11 cellular contexts compared by ENCODE assay signal in genomic region chr16:57071840-57072541, GRCh38. TPM values are rescaled to one million over a fixed set of nuclear protein-coding genes. Genes with fewer than 3 reads are reported as not detected.
DNase-seq lines count a peak whose midpoint lies in the region; ATAC-seq and TF ChIP-seq lines count a peak whose summit lies in the region.
"Had no signal": no experiment of that assay in that cellular context is flagged by ENCODE, and none has a peak within 500 bp of the region (broad histone marks: within the 10 kb centered on the region; RNA-seq: fewer than 3 reads in every experiment).

No MANE protein-coding gene starts in this region.

- H3K9me3 ChIP-seq in gastroesophageal sphincter (no peaks in the 10 kb centered on the region), thymus (ENCODE audit: control insufficient read depth) (no peaks in the 10 kb centered on the region), BE2C (no peaks in the 10 kb centered on the region)

- H3K36me3 ChIP-seq in gastroesophageal sphincter (peaks cover 0 to 51% of the 10 kb centered on the region in 2 donors), thymus (ENCODE audit: control insufficient read depth, insufficient read depth) (peaks cover 3% of the 10 kb centered on the region), BE2C (no peaks in the 10 kb centered on the region)

- H3K27me3 Mint-ChIP-seq in activated T-cell treated with anti-CD3 and anti-CD28 coated beads, Interleukin-2, amount 50 U/mL, for 72 hours (ENCODE audit: low read depth): no peaks in the 10 kb centered on the region
- no peaks in the 10 kb centered on the region for H3K27me3 Mint-ChIP-seq in activated CD4-positive, alpha-beta memory T cell treated with anti-CD3 and anti-CD28 coated beads for 36 hours

- TF ChIP-seq CTCF in gastroesophageal sphincter (IDR thresholded peaks at IDR 0.05): no peak
- TF ChIP-seq CTCF in BE2C (IDR thresholded peaks at IDR 0.05; ENCODE audit: low read depth, low read length): no peak

- no peaks in the 10 kb centered on the region for H3K9me3 Mint-ChIP-seq in activated T-cell treated with anti-CD3 and anti-CD28 coated beads, Interleukin-2, amount 50 U/mL, for 72 hours
- no peaks in the 10 kb centered on the region for H3K9me3 Mint-ChIP-seq in activated CD4-positive, alpha-beta memory T cell treated with anti-CD3 and anti-CD28 coated beads for 36 hours
- H3K9me3 Mint-ChIP-seq: neural crest cell had no signal

- no peak for DNase-seq in activated T-cell treated with anti-CD3 and anti-CD28 coated beads, Interleukin-2, amount 50 U/mL, for 72 hours
- no peak for DNase-seq in activated T-cell treated with anti-CD3 and anti-CD28 coated beads, Interleukin-2, amount 50 U/mL, for 1 hour
- no peak for DNase-seq in activated CD4-positive, alpha-beta memory T cell treated with anti-CD3 and anti-CD28 coated beads for 36 hours
- DNase-seq in ACHN (no peak), BE2C (no peak), NCI-H1436 (lab: John Stamatoyannopoulos, UW) (no peak)
- DNase-seq: C1 segment of cervical spinal cord had no signal

- peaks cover 19 to 31% of the 10 kb centered on the region in 2 donors for H3K36me3 Mint-ChIP-seq in activated T-cell treated with anti-CD3 and anti-CD28 coated beads, Interleukin-2, amount 50 U/mL, for 72 hours (ENCODE audit: insufficient read depth in 2 of 2)
- peaks cover 34% of the 10 kb centered on the region for H3K36me3 Mint-ChIP-seq in activated CD4-positive, alpha-beta memory T cell treated with anti-CD3 and anti-CD28 coated beads for 36 hours

- POLR2A ChIA-PET in activated CD4-positive, alpha-beta memory T cell treated with anti-CD3 and anti-CD28 coated beads for 36 hours (lab: Charles Lee): no interaction called here

- peak overlapping the region; percentile 25 for H3K27ac Mint-ChIP-seq in activated T-cell treated with anti-CD3 and anti-CD28 coated beads, Interleukin-2, amount 50 U/mL, for 72 hours
- peak overlapping the region; percentile 75 for H3K27ac Mint-ChIP-seq in activated CD4-positive, alpha-beta memory T cell treated with anti-CD3 and anti-CD28 coated beads for 36 hours

- TF ChIP-seq EP300 in gastroesophageal sphincter (IDR thresholded peaks at IDR 0.05): no peak

- no peaks in the 10 kb centered on the region for H3K27me3 ChIP-seq in gastroesophageal sphincter
- no peaks in the 10 kb centered on the region for H3K27me3 ChIP-seq in thymus (ENCODE audit: control insufficient read depth, insufficient read depth)
- no peaks in the 10 kb centered on the region for H3K27me3 ChIP-seq in BE2C

- no peak for TF ChIP-seq POLR2A in gastroesophageal sphincter (IDR thresholded peaks at IDR 0.05)

- H3K4me3 Mint-ChIP-seq in activated T-cell treated with anti-CD3 and anti-CD28 coated beads, Interleukin-2, amount 50 U/mL, for 72 hours: no peak overlapping the region
- H3K4me3 Mint-ChIP-seq in activated CD4-positive, alpha-beta memory T cell treated with anti-CD3 and anti-CD28 coated beads for 36 hours: no peak overlapping the region
- H3K4me3 Mint-ChIP-seq: neural crest cell had no signal

- CTCF ChIA-PET in activated CD4-positive, alpha-beta memory T cell treated with anti-CD3 and anti-CD28 coated beads for 36 hours (lab: Charles Lee): interaction anchor here (0.6 to 1.1 kb wide), 2 partner anchors 12 to 108 kb away, joined by 3 to 4 read pairs; no protein-coding TSS in a partner anchor

- peak; percentile 45 to 51 for ATAC-seq in activated T-cell treated with anti-CD3 and anti-CD28 coated beads, Interleukin-2, amount 50 U/mL, for 72 hours (replicated peaks in 1 of 2)
- peak; percentile 54 for ATAC-seq in gastroesophageal sphincter
- ATAC-seq: Right ventricle myocardium inferior had no signal

- H3K4me3 ChIP-seq in gastroesophageal sphincter: no peak overlapping the region
- H3K4me3 ChIP-seq in thymus (ENCODE audit: low read length): no peak overlapping the region
- no peak overlapping the region for H3K4me3 ChIP-seq in BE2C (ENCODE audit: low read depth, low read length)

- H3K4me1 ChIP-seq in gastroesophageal sphincter: no peaks in the 10 kb centered on the region
- no peaks in the 10 kb centered on the region for H3K4me1 ChIP-seq in thymus (ENCODE audit: control insufficient read depth, insufficient read depth, low read length)
- no peaks in the 10 kb centered on the region for H3K4me1 ChIP-seq in BE2C

- 63 to 71% methylated on average over 3 of the region's 3 CpGs for WGBS in gastroesophageal sphincter (ENCODE audit: low coverage in 1 of 2), 2 donors
- 93% methylated on average over 3 of the region's 3 CpGs for WGBS in thymus

- H3K4me1 Mint-ChIP-seq in activated T-cell treated with anti-CD3 and anti-CD28 coated beads, Interleukin-2, amount 50 U/mL, for 72 hours (ENCODE audit: low read depth): peaks cover 29% of the 10 kb centered on the region
- H3K4me1 Mint-ChIP-seq in activated CD4-positive, alpha-beta memory T cell treated with anti-CD3 and anti-CD28 coated beads for 36 hours (ENCODE audit: low read depth): peaks cover 11% of the 10 kb centered on the region
- H3K4me1 Mint-ChIP-seq: neural crest cell had no signal

- H3K27ac ChIP-seq in gastroesophageal sphincter (no peak overlapping the region), thymus (ENCODE audit: low read depth) (peak overlapping the region; percentile 4)

- in situ Hi-C loops in ACHN (cut with HindIII; ENCODE audit: low pct_ligation_motif_present, low pct_unique_long_range_greater_than_20kb, low sequenced_read_pairs): no loop called here

- intact Hi-C loops in activated CD4-positive, alpha-beta memory T cell treated with anti-CD3 and anti-CD28 coated beads for 36 hours (cut with micrococcal nuclease): no loop called here

RNA-seq across cellular contexts. Expression of gene CPNE2, which starts 20.4 kb away (rescaled TPM):
- total RNA-seq in activated T-cell treated with anti-CD3 and anti-CD28 coated beads, Interleukin-2, amount 50 U/mL, for 72 hours: 10 to 100 TPM in 1 of 2 donors, 1 to 10 TPM in 1; 9.4 to 15.1 TPM
- 1 to 10 TPM; 7.3 to 8.1 TPM for total RNA-seq in activated CD4-positive, alpha-beta memory T cell treated with anti-CD3 and anti-CD28 coated beads for 36 hours
- total RNA-seq in gastroesophageal sphincter: 10 to 100 TPM; 18.0 to 38.7 (median 27.8) TPM
- 27.5 TPM for polyA plus RNA-seq in thymus
- 28.1 TPM for polyA plus RNA-seq in BE2C (2012; ENCODE audit: insufficient read depth, insufficient read length, low read depth)
